14 cellular contexts compared by ENCODE assay signal in the genomic region with DNA sequence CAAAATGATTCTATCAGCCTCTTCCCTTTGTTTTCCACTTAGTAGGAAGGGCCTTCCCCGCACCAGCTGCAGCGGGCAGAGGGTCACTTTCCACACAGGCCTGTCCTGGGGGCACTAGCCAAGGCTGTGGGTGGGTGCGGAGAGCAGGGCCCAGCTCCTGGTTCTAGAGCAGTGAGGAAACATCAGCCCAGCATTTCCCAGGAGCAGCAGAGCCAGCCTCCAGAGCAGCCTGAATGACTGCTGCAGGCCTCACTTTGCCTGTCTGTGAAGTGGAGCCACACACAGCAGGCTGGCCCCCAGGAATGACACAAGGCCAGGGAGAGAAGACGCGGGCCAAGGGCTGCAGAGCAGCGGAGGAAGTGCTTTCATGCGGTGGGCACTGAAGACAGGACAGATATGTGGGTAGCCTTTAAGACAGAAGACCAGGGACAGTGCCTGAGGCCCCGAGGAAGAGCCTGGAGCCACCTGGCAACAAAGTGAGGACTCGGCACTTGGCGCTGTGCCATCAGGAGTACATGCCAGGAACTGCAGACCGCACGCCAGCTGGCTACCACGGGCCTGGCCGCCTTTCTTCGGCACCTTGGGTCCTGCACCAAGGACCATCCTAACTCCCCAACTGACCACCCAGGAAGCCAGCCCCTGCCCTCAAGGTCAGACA. TPM values are rescaled to one million over a fixed set of nuclear protein-coding genes. Genes with fewer than 3 reads are reported as not detected.
DNase-seq lines count a peak whose midpoint lies in the region; ATAC-seq, FAIRE-seq and TF ChIP-seq lines count a peak whose summit lies in the region.
"Had no signal": no experiment of that assay in that cellular context is flagged by ENCODE, and none has a peak within 500 bp of the region (broad histone marks: within the 10 kb centered on the region; RNA-seq: fewer than 3 reads in every experiment).

No MANE protein-coding gene starts in this region.

- no peaks in the 10 kb centered on the region for H3K9me3 Mint-ChIP-seq in CD4-positive, alpha-beta T cell

- H3K9me3 ChIP-seq in CD4-positive, alpha-beta T cell (ENCODE audit: control insufficient read depth, low read length): no peaks in the 10 kb centered on the region
- no peaks in the 10 kb centered on the region for H3K9me3 ChIP-seq in HepG2 (ENCODE audit: low read length)
- H3K9me3 ChIP-seq: gastroesophageal sphincter had no signal

- no peak for FAIRE-seq in HepG2 (lab: Jason Lieb, UNC)

- no peaks in the 10 kb centered on the region for H3K27me3 Mint-ChIP-seq in CD4-positive, alpha-beta T cell

- CTCF ChIA-PET in CD4-positive, alpha-beta T cell (lab: Charles Lee): interaction anchor here (0.6 kb wide), 1 partner anchor 43 kb away, joined by 3 read pairs; no protein-coding TSS in a partner anchor
- CTCF ChIA-PET in HepG2 (lab: Yijun Ruan, JAX; ENCODE audit: low intra/inter-chr PET ratio, low total read pairs): no interaction called here

- POLR2A ChIA-PET in CD4-positive, alpha-beta T cell (lab: Charles Lee): no interaction called here
- POLR2A ChIA-PET in HepG2 (lab: Yijun Ruan, JAX): interaction anchor here (1.1 to 3.0 kb wide), 3 partner anchors 9 to 42 kb away, joined by 3 to 24 read pairs (median 4); partner anchors contain the start of gene ACOT7

- no peaks in the 10 kb centered on the region for H3K27me3 ChIP-seq in CD4-positive, alpha-beta T cell (ENCODE audit: control insufficient read depth, insufficient read depth, low read length)
- no peaks in the 10 kb centered on the region for H3K27me3 ChIP-seq in HepG2 (ENCODE audit: control insufficient read depth in 1 of 2, insufficient read depth in 2 of 2, low read length in 2 of 2)
- H3K27me3 ChIP-seq: gastroesophageal sphincter had no signal

- H3K4me3 ChIP-seq in HepG2 (replicated peaks in 1 of 3; ENCODE audit: insufficient read depth in 1 of 3, low read depth in 2 of 3, low read length in 3 of 3): no peak overlapping the region
- H3K4me3 ChIP-seq: gastroesophageal sphincter had no signal

- in situ Hi-C loops in HepG2 (cut with HindIII; ENCODE audit: extremely low pct_ligation_motif_present, low pct_unique_long_range_greater_than_20kb): loop anchor here (5.0 kb wide), 1 partner anchor 51 kb away; no protein-coding TSS in a partner anchor

- no peak overlapping the region for H3K4me2 ChIP-seq in HepG2 (ENCODE audit: low read depth, low read length)

- TF ChIP-seq EP300 in HepG2 (IDR thresholded peaks at IDR 0.05; ENCODE audit: low read depth in 2 of 2, low read length in 2 of 2): no peak
- TF ChIP-seq EP300 in HepG2 (CRISPR knock-in tag; IDR thresholded peaks at IDR 0.05; ENCODE audit: borderline replicate concordance): no peak

- H3K36me3 Mint-ChIP-seq in CD4-positive, alpha-beta T cell (ENCODE audit: low read depth): no peaks in the 10 kb centered on the region

- no TSS peak for BruUV-seq in HepG2 (replicated peaks; lab: Mats Ljungman, UMichigan)

- H3K4me1 Mint-ChIP-seq in CD4-positive, alpha-beta T cell (ENCODE audit: low read depth): peaks cover 32% of the 10 kb centered on the region

- no peaks in the 10 kb centered on the region for H4K20me1 ChIP-seq in HepG2 (ENCODE audit: insufficient read depth, low read length)

- ATAC-seq in CD4-positive, alpha-beta T cell (ENCODE audit: poor library complexity): no peak
- ATAC-seq in HepG2 (no peak), GM19397 (IDR thresholded peaks at IDR 0.05; ENCODE audit: unreplicated experiment) (no peak), GM21515 (IDR thresholded peaks at IDR 0.05; ENCODE audit: unreplicated experiment) (no peak), HG03378 (IDR thresholded peaks at IDR 0.05; ENCODE audit: unreplicated experiment) (no peak)
- ATAC-seq: gastroesophageal sphincter had no signal

- no peak overlapping the region for H3K9ac ChIP-seq in HepG2 (ENCODE audit: insufficient read depth, low read depth, low read length)
- H3K9ac ChIP-seq: parathyroid adenoma had no signal

- intact Hi-C loops in CD4-positive, alpha-beta T cell (cut with DNase I, micrococcal nuclease): no loop called here
- intact Hi-C loops in HepG2 (cut with micrococcal nuclease; ENCODE audit: unreplicated experiment): loop anchor here (1.0 kb wide), 1 partner anchor 27 kb away; no protein-coding TSS in a partner anchor

- DNase-seq in CD4-positive, alpha-beta T cell: no peak
- DNase-seq in HT-29 (ENCODE audit: low spot score): peak; percentile 69
- no peak for DNase-seq in HepG2 (ENCODE audit: low spot score)
- DNase-seq in HUDEP-2 (lab: John Stamatoyannopoulos, UW; ENCODE audit: unreplicated experiment in 76 of 76): no peak
- DNase-seq: activated gamma-delta T cell; cortex of kidney; NCI-H1694 treated with DMSO at 0.1 percent for 48 hours; stimulated activated CD4-positive, alpha-beta T cell treated with anti-CD3 and anti-CD28 coated beads, Interleukin-4, amount 100 ng/mL, for 1 hour had no signal

- no peak for TF ChIP-seq RAD21 in HepG2 (CRISPR knock-in tag; IDR thresholded peaks at IDR 0.05)

- TF ChIP-seq POLR2A in HepG2 (IDR thresholded peaks at IDR 0.05; ENCODE audit: insufficient read depth in 1 of 2, low read depth in 2 of 2, low read length in 2 of 2): no peak

- peak overlapping the region; percentile 68 for H3K27ac Mint-ChIP-seq in CD4-positive, alpha-beta T cell

- no peak for TF ChIP-seq CTCF in CD4-positive, alpha-beta T cell (IDR thresholded peaks at IDR 0.05)
- TF ChIP-seq CTCF in VCaP (conservative IDR thresholded peaks at IDR 0.05): no peak
- no peak for TF ChIP-seq CTCF in HepG2 (CRISPR knock-in tag; IDR thresholded peaks at IDR 0.05)

- H3K27ac ChIP-seq in CD4-positive, alpha-beta T cell (ENCODE audit: low read depth, low read length): no peak overlapping the region
- H3K27ac ChIP-seq in VCaP: peak overlapping the region; percentile 65
- H3K27ac ChIP-seq in HepG2 (ENCODE audit: extremely low read length, insufficient read depth, low read length): no peak overlapping the region
- H3K27ac ChIP-seq: gastroesophageal sphincter, parathyroid adenoma had no signal

- H3K36me3 ChIP-seq in HepG2 (replicated peaks in 1 of 2; ENCODE audit: control insufficient read depth in 1 of 2, insufficient read depth in 2 of 2, low read length in 2 of 2): peaks cover 0 to 3% of the 10 kb centered on the region in 2 experiments; a peak in 3 of 5 replicates
- H3K36me3 ChIP-seq: gastroesophageal sphincter had no signal

- peaks cover 6% of the 10 kb centered on the region for H3K79me2 ChIP-seq in HepG2 (ENCODE audit: insufficient read depth, low read length)
- H3K79me2 ChIP-seq: parathyroid adenoma had no signal

- peaks cover 50% of the 10 kb centered on the region for H3K4me1 ChIP-seq in HepG2 (ENCODE audit: insufficient read depth, low read length)

- H2AFZ ChIP-seq in HepG2 (ENCODE audit: low read length): no peak overlapping the region
- H2AFZ ChIP-seq: parathyroid adenoma had no signal

- H3K4me3 Mint-ChIP-seq in CD4-positive, alpha-beta T cell: no peak overlapping the region

- WGBS in HepG2 (ENCODE audit: low lambda C conversion rate): 87% methylated on average over 8 of the region's 15 CpGs

TF ChIP-seq in HepG2, 621 proteins besides CTCF, POLR2A, EP300 and RAD21 (continues in another document):
- TF ChIP-seq ATF5 (CRISPR knock-in tag; IDR thresholded peaks at IDR 0.05; ENCODE audit: low read depth) (no peak), HNRNPL (IDR thresholded peaks at IDR 0.05; ENCODE audit: low read depth, low read length) (0 out of 2 replicates have a peak, but pooled peaks have one; percentile 28), PHF8 (CRISPR knock-in tag; IDR thresholded peaks at IDR 0.05) (no peak), ARID2 (CRISPR knock-in tag; IDR thresholded peaks at IDR 0.05; ENCODE audit: borderline replicate concordance) (no peak), ZMYM3 (CRISPR knock-in tag; IDR thresholded peaks at IDR 0.05) (0 out of 2 replicates have a peak, but pooled peaks have one; percentile 32), SNAI1 (CRISPR knock-in tag; IDR thresholded peaks at IDR 0.05; ENCODE audit: borderline replicate concordance) (no peak), NFKB2 (CRISPR knock-in tag; IDR thresholded peaks at IDR 0.05; ENCODE audit: borderline replicate concordance) (peak; percentile 21; the same call in 1 of the 2 replicates), SP2 (CRISPR knock-in tag; IDR thresholded peaks at IDR 0.05) (0 out of 2 replicates have a peak, but pooled peaks have one; percentile 23), LCORL (IDR thresholded peaks at IDR 0.05) (0 out of 2 replicates have a peak, but pooled peaks have one; percentile 8), LCORL (CRISPR knock-in tag; IDR thresholded peaks at IDR 0.05) (no peak)

RNA-seq across cellular contexts. Expression of gene ACOT7, which starts 42.0 kb away (rescaled TPM):
- total RNA-seq in CD4-positive, alpha-beta T cell: 1 to 10 TPM; 5.3 to 5.4 TPM
- 31.7 and 33.9 TPM in 2 replicates for total RNA-seq in HT-29 (2014; rRNA removed; shearing (Covaris generic))
- 33.0 and 43.2 TPM in 2 replicates for total RNA-seq in HepG2 (2016; rRNA removed; fragmentation: Illumina TruSeq; extraction: Trizol)
- 11.5 and 12.1 TPM in 2 replicates for total RNA-seq in HepG2 (2016; cell fraction: cytosol; rRNA removed; fragmentation: Illumina TruSeq; extraction: Trizol; ENCODE audit: low read depth)
- total RNA-seq in HepG2 (2016; cell fraction: insoluble cytoplasmic fraction; rRNA removed; fragmentation: Illumina TruSeq; extraction: Trizol): 34.5 and 39.6 TPM in 2 replicates
- 19.5 and 22.7 TPM in 2 replicates for total RNA-seq in HepG2 (2016; cell fraction: membrane; rRNA removed; fragmentation: Illumina TruSeq; extraction: Trizol)
- 16.0 and 18.3 TPM in 2 replicates for total RNA-seq in HepG2 (2016; cell fraction: nucleus; rRNA removed; fragmentation: Illumina TruSeq; extraction: Trizol)
- 47.6 and 55.8 TPM in 2 replicates for polyA plus RNA-seq in HepG2 (2011; rRNA removed)
- polyA plus RNA-seq in HepG2 (2011; cell fraction: cytosol; rRNA removed): 41.0 and 59.2 TPM in 2 replicates
- polyA plus RNA-seq in HepG2 (2011; cell fraction: nucleus; rRNA removed): 29.4 and 30.1 TPM in 2 replicates
- 30.1 and 36.4 TPM in 2 replicates for polyA plus RNA-seq in HepG2 (2012)
- 25.5 and 27.1 TPM in 2 replicates for polyA plus RNA-seq in HepG2 (2016; cell fraction: cytosol; fragmentation: Illumina TruSeq; extraction: Trizol; ENCODE audit: low read depth)
- polyA plus RNA-seq in HepG2 (2016; cell fraction: insoluble cytoplasmic fraction; fragmentation: Illumina TruSeq; extraction: Trizol; ENCODE audit: low read depth): 80.5 and 96.2 TPM in 2 replicates
- polyA plus RNA-seq in HepG2 (2016; cell fraction: membrane; fragmentation: Illumina TruSeq; extraction: Trizol; ENCODE audit: low read depth): 36.8 and 37.9 TPM in 2 replicates
- 47.6 and 48.4 TPM in 2 replicates for polyA plus RNA-seq in HepG2 (2016; cell fraction: nucleus; fragmentation: Illumina TruSeq; extraction: Trizol; ENCODE audit: insufficient read depth, low read depth)
- polyA minus RNA-seq in HepG2 (2011; rRNA and poly(A)+ RNA removed; ENCODE audit: low replicate concordance): 55.4 and 66.9 TPM in 2 replicates
- polyA minus RNA-seq in HepG2 (2011; cell fraction: cytosol; rRNA and poly(A)+ RNA removed): 14.3 and 18.7 TPM in 2 replicates
- 8.0 and 8.6 TPM in 2 replicates for polyA minus RNA-seq in HepG2 (2011; cell fraction: nucleus; rRNA and poly(A)+ RNA removed)
